ENCODE assay signal across 20 cellular contexts in genomic region chr12:58563621-58564020, GRCh38.
"Had no signal": no experiment of that assay in that cellular context is flagged by ENCODE, and none has a peak within 500 bp of the region (broad histone marks: within the 10 kb centered on the region; RNA-seq: fewer than 3 reads in every experiment).

No MANE protein-coding gene starts in this region.

- H3K9me3 ChIP-seq: mucosa of descending colon, prostate gland, sigmoid colon, spleen, testis, tibial artery had no signal

- H3K4me2 ChIP-seq: neural progenitor cell had no signal

- H3K27ac ChIP-seq: neural progenitor cell, prostate gland, sigmoid colon, skin epidermis, spleen, tibial artery had no signal

- DNase-seq: cortex of kidney; effector memory CD8-positive, alpha-beta T cell; kidney; left colon; mucosa of descending colon; naive B cell; right cardiac atrium; sigmoid colon; spleen; stimulated activated CD4-positive, alpha-beta T cell treated with anti-CD3 and anti-CD28 coated beads, Interleukin-4, amount 100 ng/mL, for 4 hours; stimulated activated naive CD8-positive, alpha-beta T cell treated with anti-CD3 and anti-CD28 coated beads, Interleukin-15, Interleukin-2, amounts not matched to agents 100 U/mL and 50 U/mL, for 24 hours; substantia nigra; testis; tibial artery had no signal

- H2AFZ ChIP-seq: neural progenitor cell had no signal

- H3K9ac ChIP-seq: neural progenitor cell had no signal

- H3K36me3 ChIP-seq: neural progenitor cell, prostate gland, sigmoid colon, spleen, tibial artery had no signal

- H3K27me3 ChIP-seq: neural progenitor cell, sigmoid colon, spleen, testis, tibial artery had no signal

- ATAC-seq: effector memory CD8-positive, alpha-beta T cell; left colon; mucosa of descending colon; natural killer cell treated with Interleukin-12 subunit alpha and Interleukin-12 subunit beta and Interleukin-15 and Interleukin-18, amount 100 ng/mL, for 72 hours; right cardiac atrium; stimulated activated memory B cell treated with anti-CD40 and anti-IgM and Interleukin-4, amounts not matched to agents 10 μg/mL and 1 μg/mL and 100 μg/mL, for 72 hours; stimulated activated naive CD8-positive, alpha-beta T cell treated with anti-CD3 and anti-CD28 coated beads, Interleukin-15, Interleukin-2, amounts not matched to agents 100 U/mL and 50 U/mL, for 24 hours had no signal

- H3K4me1 ChIP-seq: neural progenitor cell, prostate gland, sigmoid colon, spleen had no signal

- H3K4me3 ChIP-seq: lung, mucosa of descending colon, neural progenitor cell, prostate gland, sigmoid colon, skin epidermis, spleen, testis, tibial artery had no signal
